In the genomic region with DNA sequence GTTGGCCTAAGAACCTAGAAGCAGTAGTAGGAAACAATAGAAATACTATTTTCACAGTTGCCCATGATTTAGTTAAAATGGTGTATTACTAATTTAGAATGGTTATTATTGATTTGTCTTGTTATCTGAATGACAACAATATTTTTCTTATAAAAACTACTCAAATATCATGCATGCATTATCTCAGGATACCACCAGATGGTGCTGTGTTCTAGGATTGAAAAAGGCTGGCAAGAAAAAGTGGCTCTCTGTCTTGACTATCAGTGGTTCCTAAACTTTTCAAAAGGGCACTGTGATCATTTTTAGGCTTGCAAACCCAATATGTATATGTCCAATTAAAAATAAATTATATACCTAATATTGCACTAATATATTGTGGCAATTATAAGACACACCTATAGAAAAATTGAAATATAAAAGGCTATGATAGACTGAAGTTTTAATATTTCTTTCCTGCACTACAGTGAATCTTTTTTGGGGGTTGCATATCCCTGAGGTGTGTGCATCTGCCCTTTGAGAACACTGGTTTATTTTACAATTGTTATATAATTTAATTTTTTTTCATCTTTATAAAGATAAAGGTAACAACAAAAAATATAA, we compare ENCODE assay signal across 1 cellular context.
TF ChIP-seq lines count a peak whose summit lies in the region.

No MANE protein-coding gene starts in this region.

TF ChIP-seq in SK-N-SH treated with all-trans-retinoic acid at 6 μM for 48 hours, 23 proteins besides CTCF, POLR2A, EP300 and RAD21 (continued from another document):
- TF ChIP-seq, protein P1, sequence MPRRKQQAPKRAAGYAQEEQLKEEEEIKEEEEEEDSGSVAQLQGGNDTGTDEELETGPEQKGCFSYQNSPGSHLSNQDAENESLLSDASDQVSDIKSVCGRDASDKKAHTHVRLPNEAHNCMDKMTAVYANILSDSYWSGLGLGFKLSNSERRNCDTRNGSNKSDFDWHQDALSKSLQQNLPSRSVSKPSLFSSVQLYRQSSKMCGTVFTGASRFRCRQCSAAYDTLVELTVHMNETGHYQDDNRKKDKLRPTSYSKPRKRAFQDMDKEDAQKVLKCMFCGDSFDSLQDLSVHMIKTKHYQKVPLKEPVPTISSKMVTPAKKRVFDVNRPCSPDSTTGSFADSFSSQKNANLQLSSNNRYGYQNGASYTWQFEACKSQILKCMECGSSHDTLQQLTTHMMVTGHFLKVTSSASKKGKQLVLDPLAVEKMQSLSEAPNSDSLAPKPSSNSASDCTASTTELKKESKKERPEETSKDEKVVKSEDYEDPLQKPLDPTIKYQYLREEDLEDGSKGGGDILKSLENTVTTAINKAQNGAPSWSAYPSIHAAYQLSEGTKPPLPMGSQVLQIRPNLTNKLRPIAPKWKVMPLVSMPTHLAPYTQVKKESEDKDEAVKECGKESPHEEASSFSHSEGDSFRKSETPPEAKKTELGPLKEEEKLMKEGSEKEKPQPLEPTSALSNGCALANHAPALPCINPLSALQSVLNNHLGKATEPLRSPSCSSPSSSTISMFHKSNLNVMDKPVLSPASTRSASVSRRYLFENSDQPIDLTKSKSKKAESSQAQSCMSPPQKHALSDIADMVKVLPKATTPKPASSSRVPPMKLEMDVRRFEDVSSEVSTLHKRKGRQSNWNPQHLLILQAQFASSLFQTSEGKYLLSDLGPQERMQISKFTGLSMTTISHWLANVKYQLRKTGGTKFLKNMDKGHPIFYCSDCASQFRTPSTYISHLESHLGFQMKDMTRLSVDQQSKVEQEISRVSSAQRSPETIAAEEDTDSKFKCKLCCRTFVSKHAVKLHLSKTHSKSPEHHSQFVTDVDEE (CRISPR knock-in tag; IDR thresholded peaks at IDR 0.05) = no peak
- no peak for TF ChIP-seq TCF4 (CRISPR knock-in tag; IDR thresholded peaks at IDR 0.05; ENCODE audit: borderline replicate concordance)
- TF ChIP-seq ZNF8 (CRISPR knock-in tag; IDR thresholded peaks at IDR 0.05) = no peak
- no peak for TF ChIP-seq SNAI2 (CRISPR knock-in tag; IDR thresholded peaks at IDR 0.05)
- TF ChIP-seq, protein P2, sequence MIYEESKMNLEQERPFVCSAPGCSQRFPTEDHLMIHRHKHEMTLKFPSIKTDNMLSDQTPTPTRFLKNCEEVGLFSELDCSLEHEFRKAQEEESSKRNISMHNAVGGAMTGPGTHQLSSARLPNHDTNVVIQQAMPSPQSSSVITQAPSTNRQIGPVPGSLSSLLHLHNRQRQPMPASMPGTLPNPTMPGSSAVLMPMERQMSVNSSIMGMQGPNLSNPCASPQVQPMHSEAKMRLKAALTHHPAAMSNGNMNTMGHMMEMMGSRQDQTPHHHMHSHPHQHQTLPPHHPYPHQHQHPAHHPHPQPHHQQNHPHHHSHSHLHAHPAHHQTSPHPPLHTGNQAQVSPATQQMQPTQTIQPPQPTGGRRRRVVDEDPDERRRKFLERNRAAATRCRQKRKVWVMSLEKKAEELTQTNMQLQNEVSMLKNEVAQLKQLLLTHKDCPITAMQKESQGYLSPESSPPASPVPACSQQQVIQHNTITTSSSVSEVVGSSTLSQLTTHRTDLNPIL (CRISPR knock-in tag; IDR thresholded peaks at IDR 0.05; ENCODE audit: low read depth) = no peak
- no peak for TF ChIP-seq ZNF565 (CRISPR knock-in tag; conservative IDR thresholded peaks at IDR 0.05; ENCODE audit: low read depth)
- no peak for TF ChIP-seq RARB (CRISPR knock-in tag; IDR thresholded peaks at IDR 0.05)
- no peak for TF ChIP-seq OSR1 (CRISPR knock-in tag; IDR thresholded peaks at IDR 0.05)
- no peak for TF ChIP-seq ZC3H10 (CRISPR knock-in tag; IDR thresholded peaks at IDR 0.05)
- no peak for TF ChIP-seq ZFP30 (CRISPR knock-in tag; IDR thresholded peaks at IDR 0.05)
